1 cellular context compared by ENCODE assay signal in genomic region chr1:155970531-155971167, GRCh38.
A peak's percentile ranks its signal among the peaks of the same experiment; 100 is the strongest.
TF ChIP-seq lines count a peak whose summit lies in the region.

No MANE protein-coding gene starts in this region.

TF ChIP-seq in K562, 482 proteins besides CTCF, POLR2A, EP300 and RAD21 (continued from another document):
- TF ChIP-seq ZBTB11 (CRISPR knock-in tag; IDR thresholded peaks at IDR 0.05) (0 out of 6 replicates have a peak, but pooled peaks of 1 of the 3 experiments have one; percentile 15), PHB (CRISPR knock-in tag; IDR thresholded peaks at IDR 0.05) (no peak), ZBTB9 (CRISPR knock-in tag; IDR thresholded peaks at IDR 0.05) (peak; percentile 96), NFRKB (IDR thresholded peaks at IDR 0.05; ENCODE audit: low read depth) (peak; percentile 47; the same call in 1 of the 2 replicates), SPI1 (IDR thresholded peaks at IDR 0.05; ENCODE audit: borderline replicate concordance, low read depth, low read length) (peak; percentile 99), E2F8 (IDR thresholded peaks at IDR 0.05; ENCODE audit: low read depth, partially characterized antibody) (no peak), CREM (IDR thresholded peaks at IDR 0.05; ENCODE audit: low read depth) (peak; percentile 58; the same call in 1 of the 2 replicates), SAP30 (IDR thresholded peaks at IDR 0.05; ENCODE audit: borderline replicate concordance, insufficient read depth, low read depth, low read length, poor library complexity, severe bottlenecking) (peak; percentile 43), RBBP5 (IDR thresholded peaks at IDR 0.05; ENCODE audit: borderline replicate concordance, insufficient read depth, low read length, poor library complexity, severe bottlenecking) (peak; percentile 7), ZC3H4 (CRISPR knock-in tag; IDR thresholded peaks at IDR 0.05; ENCODE audit: borderline replicate concordance) (no peak), MITF (IDR thresholded peaks at IDR 0.05) (peak; percentile 77), CTBP1 (IDR thresholded peaks at IDR 0.05; ENCODE audit: borderline replicate concordance) (peak; percentile 66; the same call in 1 of the 2 replicates), PHF8 (IDR thresholded peaks at IDR 0.05; ENCODE audit: borderline replicate concordance, low read length) (no peak; the same call in 1 of the 2 replicates), TAF9B (IDR thresholded peaks at IDR 0.05; ENCODE audit: partially characterized antibody) (no peak), SETDB1 (IDR thresholded peaks at IDR 0.05; ENCODE audit: low read length) (peak; percentile 70), MTF1 (CRISPR knock-in tag; IDR thresholded peaks at IDR 0.05; ENCODE audit: borderline replicate concordance) (no peak), SUPT5H (IDR thresholded peaks at IDR 0.05) (0 out of 2 replicates have a peak, but pooled peaks have one; percentile 35), POLR2B (IDR thresholded peaks at IDR 0.05; ENCODE audit: low read depth, partially characterized antibody) (peak; percentile 44), BHLHE40 (IDR thresholded peaks at IDR 0.05; ENCODE audit: low read length) (peak; percentile 91), TFAP4 (CRISPR knock-in tag; IDR thresholded peaks at IDR 0.05; ENCODE audit: borderline replicate concordance) (peak; percentile 98), FOSL1 (tag; conservative IDR thresholded peaks at IDR 0.05) (peak; percentile 90), DPF2 (IDR thresholded peaks at IDR 0.05) (peak; percentile 78), RNF2 (IDR thresholded peaks at IDR 0.05) (peak; percentile 88), E2F5 (CRISPR knock-in tag; IDR thresholded peaks at IDR 0.05) (0 out of 2 replicates have a peak, but pooled peaks have one; percentile 16)
TF ChIP-seq in K562: peak in this region for 103.
